22 cellular contexts compared by ENCODE assay signal in the genomic region with DNA sequence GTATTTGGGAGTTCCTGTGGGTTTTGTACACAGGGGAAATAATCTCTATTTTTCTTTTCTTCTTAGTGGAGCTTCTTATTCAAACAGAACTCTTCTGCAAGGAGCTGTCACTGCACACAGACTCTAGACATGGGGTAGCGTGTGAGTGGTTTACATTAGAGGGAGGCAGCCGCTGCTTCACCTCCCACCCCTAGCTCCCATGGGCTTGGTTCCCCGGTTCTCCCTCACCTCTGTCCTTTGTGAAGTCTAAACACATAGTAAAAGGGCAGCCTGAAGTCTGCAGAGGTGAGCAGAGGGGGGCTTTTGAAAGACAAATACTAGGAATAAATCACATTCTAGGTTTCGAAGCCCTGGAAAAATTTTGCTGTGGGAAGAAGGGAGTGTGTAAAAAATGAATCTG. TPM values are rescaled to one million over a fixed set of nuclear protein-coding genes. Genes with fewer than 3 reads are reported as not detected.
"Had no signal": no experiment of that assay in that cellular context is flagged by ENCODE, and none has a peak within 500 bp of the region (broad histone marks: within the 10 kb centered on the region; RNA-seq: fewer than 3 reads in every experiment).

No MANE protein-coding gene starts in this region.

- H3K4me3 Mint-ChIP-seq: natural killer cell treated with Interleukin-12 subunit alpha and Interleukin-12 subunit beta and Interleukin-15 and Interleukin-18, amount 100 ng/mL, for 72 hours had no signal

- H3K27ac ChIP-seq: dorsolateral prefrontal cortex, esophagus muscularis mucosa, heart right ventricle, ovary, right atrium auricular region, sigmoid colon, skin epidermis, stomach, thoracic aorta, transverse colon, uterus had no signal

- DNase-seq: cortex of kidney; dorsolateral prefrontal cortex; effector CD8-positive, alpha-beta T cell; gastrocnemius medialis; heart right ventricle; nucleus accumbens; ovary; sigmoid colon; stimulated activated CD4-positive, alpha-beta T cell treated with anti-CD3 and anti-CD28 coated beads, Interleukin-2, amount 100 ng/mL, for 24 hours; stimulated activated naive CD4-positive, alpha-beta T cell; stomach; substantia nigra; uterus had no signal

- H3K36me3 ChIP-seq: esophagus muscularis mucosa, heart right ventricle, ovary, right atrium auricular region, sigmoid colon, stomach, thoracic aorta, transverse colon, uterus had no signal

- H3K9me3 ChIP-seq: esophagus muscularis mucosa, gastrocnemius medialis, heart right ventricle, ovary, right atrium auricular region, sigmoid colon, stomach, thoracic aorta, transverse colon, uterus had no signal

- H3K27ac Mint-ChIP-seq: natural killer cell treated with Interleukin-12 subunit alpha and Interleukin-12 subunit beta and Interleukin-15 and Interleukin-18, amount 100 ng/mL, for 72 hours had no signal

- H3K36me3 Mint-ChIP-seq: natural killer cell treated with Interleukin-12 subunit alpha and Interleukin-12 subunit beta and Interleukin-15 and Interleukin-18, amount 100 ng/mL, for 72 hours had no signal

- H3K4me3 ChIP-seq: dorsolateral prefrontal cortex, esophagus muscularis mucosa, gastrocnemius medialis, heart right ventricle, ovary, right atrium auricular region, sigmoid colon, skin epidermis, stomach, thoracic aorta, transverse colon, uterus had no signal

- ATAC-seq: gastrocnemius medialis; left lobe of liver; natural killer cell treated with Interleukin-12 subunit alpha and Interleukin-12 subunit beta and Interleukin-15 and Interleukin-18, amount 100 ng/mL, for 72 hours had no signal

- H3K9me3 Mint-ChIP-seq: natural killer cell treated with Interleukin-12 subunit alpha and Interleukin-12 subunit beta and Interleukin-15 and Interleukin-18, amount 100 ng/mL, for 72 hours had no signal

- H3K4me1 ChIP-seq: esophagus muscularis mucosa, right atrium auricular region, sigmoid colon, stomach, transverse colon, uterus had no signal

- H3K27me3 ChIP-seq: dorsolateral prefrontal cortex, esophagus muscularis mucosa, gastrocnemius medialis, heart right ventricle, ovary, right atrium auricular region, sigmoid colon, stomach, transverse colon, uterus had no signal

RNA-seq across cellular contexts. Expression of a gene that starts 5.5 kb away (rescaled TPM):
- total RNA-seq: fibroblast of villous mesenchyme; mammary epithelial cell; natural killer cell treated with Interleukin-12 subunit alpha and Interleukin-12 subunit beta and Interleukin-15 and Interleukin-18, amount 100 ng/mL, for 72 hours; sigmoid colon; transverse colon had no signal
- polyA plus RNA-seq: mammary epithelial cell had no signal
